1 cellular context compared by ENCODE assay signal in genomic region chr6:149860834-149861602, GRCh38.
TF ChIP-seq lines count a peak whose summit lies in the region.

No MANE protein-coding gene starts in this region.

TF ChIP-seq in HepG2, 621 proteins besides CTCF, POLR2A, EP300 and RAD21 (continued from another document and continues in another):
- TF ChIP-seq IKZF5 (CRISPR knock-in tag; IDR thresholded peaks at IDR 0.05) (peak; percentile 85; the same call in 1 of the 2 replicates), NR2F6 (IDR thresholded peaks at IDR 0.05) (peak; percentile 85), NR2F6 (CRISPR knock-in tag; IDR thresholded peaks at IDR 0.05) (peak; percentile 94), ZNF510 (CRISPR knock-in tag; IDR thresholded peaks at IDR 0.05; ENCODE audit: low read depth) (0 out of 2 replicates have a peak, but pooled peaks have one; percentile 19), NFYB (CRISPR knock-in tag; IDR thresholded peaks at IDR 0.05) (no peak), ZNF414 (CRISPR knock-in tag; IDR thresholded peaks at IDR 0.05) (no peak), ZBTB43 (CRISPR knock-in tag; conservative IDR thresholded peaks at IDR 0.05) (peak; percentile 96), RNF2 (conservative IDR thresholded peaks at IDR 0.05; ENCODE audit: low read depth) (no peak), RAD51 (IDR thresholded peaks at IDR 0.05; ENCODE audit: borderline replicate concordance) (no peak), ZNF850 (CRISPR knock-in tag; conservative IDR thresholded peaks at IDR 0.05) (no peak), STAG1 (CRISPR knock-in tag; IDR thresholded peaks at IDR 0.05) (peak; percentile 70), ZNF749 (CRISPR knock-in tag; IDR thresholded peaks at IDR 0.05; ENCODE audit: borderline replicate concordance) (peak; percentile 82; the same call in 1 of the 2 replicates), ZNF136 (CRISPR knock-in tag; IDR thresholded peaks at IDR 0.05; ENCODE audit: low read depth) (no peak; the same call in 1 of the 2 replicates), DRAP1 (CRISPR knock-in tag; IDR thresholded peaks at IDR 0.05) (peak; percentile 75), MED1 (CRISPR knock-in tag; IDR thresholded peaks at IDR 0.05) (peak; percentile 85), ZKSCAN8 (CRISPR knock-in tag; IDR thresholded peaks at IDR 0.05; ENCODE audit: borderline replicate concordance) (peak; percentile 85), SMAD3 (CRISPR knock-in tag; IDR thresholded peaks at IDR 0.05) (no peak), ZNF24 (IDR thresholded peaks at IDR 0.05) (no peak), ZNF337 (CRISPR knock-in tag; IDR thresholded peaks at IDR 0.05; ENCODE audit: borderline replicate concordance, low read depth) (peak; percentile 46; the same call in 1 of the 2 replicates), THAP8 (CRISPR knock-in tag; IDR thresholded peaks at IDR 0.05; ENCODE audit: borderline replicate concordance) (no peak), EHMT2 (IDR thresholded peaks at IDR 0.05; ENCODE audit: borderline replicate concordance, low read depth, low read length) (no peak; the same call in 1 of the 2 replicates), SP2 (CRISPR knock-in tag; IDR thresholded peaks at IDR 0.05) (no peak), TAF15 (IDR thresholded peaks at IDR 0.05; ENCODE audit: low read depth, low read length, poor library complexity, severe bottlenecking) (no peak), NCOR1 (IDR thresholded peaks at IDR 0.05; ENCODE audit: borderline replicate concordance, low read length) (peak; percentile 57; the same call in 1 of the 2 replicates), ZNF12 (CRISPR knock-in tag; IDR thresholded peaks at IDR 0.05) (peak; percentile 56; the same call in 1 of the 2 replicates), ZMAT3 (CRISPR knock-in tag; conservative IDR thresholded peaks at IDR 0.05) (no peak), ZFYVE20 (CRISPR knock-in tag; IDR thresholded peaks at IDR 0.05; ENCODE audit: borderline replicate concordance, low read depth) (no peak), BRF2 (CRISPR knock-in tag; IDR thresholded peaks at IDR 0.05) (peak; percentile 52; the same call in 1 of the 2 replicates), ZBTB2 (CRISPR knock-in tag; IDR thresholded peaks at IDR 0.05; ENCODE audit: low read depth) (no peak), TBX3 (IDR thresholded peaks at IDR 0.05; ENCODE audit: borderline replicate concordance) (peak; percentile 68; the same call in 1 of the 2 replicates), MATR3 (CRISPR knock-in tag; IDR thresholded peaks at IDR 0.05) (no peak), ZNF646 (CRISPR knock-in tag; IDR thresholded peaks at IDR 0.05) (peak; percentile 98), YEATS4 (CRISPR knock-in tag; IDR thresholded peaks at IDR 0.05; ENCODE audit: borderline replicate concordance) (no peak; the same call in 1 of the 2 replicates), MXD1 (CRISPR knock-in tag; IDR thresholded peaks at IDR 0.05) (no peak), ZNF674 (CRISPR knock-in tag; IDR thresholded peaks at IDR 0.05; ENCODE audit: low read depth) (no peak), ZSCAN25 (CRISPR knock-in tag; IDR thresholded peaks at IDR 0.05) (no peak), MAFK (conservative IDR thresholded peaks at IDR 0.05 in 1 of 2, IDR thresholded peaks at IDR 0.05 in 1 of 2; ENCODE audit: low read length in 2 of 2) (no peak), ZNF180 (CRISPR knock-in tag; IDR thresholded peaks at IDR 0.05; ENCODE audit: borderline replicate concordance, low read depth) (no peak), ZNF260 (CRISPR knock-in tag; IDR thresholded peaks at IDR 0.05; ENCODE audit: borderline replicate concordance, low read depth) (no peak), TIGD3 (CRISPR knock-in tag; IDR thresholded peaks at IDR 0.05; ENCODE audit: borderline replicate concordance) (no peak), ZNF207 (IDR thresholded peaks at IDR 0.05; ENCODE audit: borderline replicate concordance) (no peak), SIN3B (IDR thresholded peaks at IDR 0.05; ENCODE audit: low read length) (no peak), RFXANK (CRISPR knock-in tag; IDR thresholded peaks at IDR 0.05) (no peak), ZKSCAN1 (IDR thresholded peaks at IDR 0.05; ENCODE audit: low read length) (no peak), ZNF335 (CRISPR knock-in tag; IDR thresholded peaks at IDR 0.05) (peak; percentile 92), ELF3 (CRISPR knock-in tag; IDR thresholded peaks at IDR 0.05) (peak; percentile 67), HNF1B (CRISPR knock-in tag; IDR thresholded peaks at IDR 0.05) (0 out of 2 replicates have a peak, but pooled peaks have one; percentile 28), SCMH1 (CRISPR knock-in tag; IDR thresholded peaks at IDR 0.05; ENCODE audit: borderline replicate concordance) (no peak), FOXK2 (IDR thresholded peaks at IDR 0.05) (peak; percentile 96)
